Comparison of ENCODE assay signal across 12 cellular contexts in the genomic region with DNA sequence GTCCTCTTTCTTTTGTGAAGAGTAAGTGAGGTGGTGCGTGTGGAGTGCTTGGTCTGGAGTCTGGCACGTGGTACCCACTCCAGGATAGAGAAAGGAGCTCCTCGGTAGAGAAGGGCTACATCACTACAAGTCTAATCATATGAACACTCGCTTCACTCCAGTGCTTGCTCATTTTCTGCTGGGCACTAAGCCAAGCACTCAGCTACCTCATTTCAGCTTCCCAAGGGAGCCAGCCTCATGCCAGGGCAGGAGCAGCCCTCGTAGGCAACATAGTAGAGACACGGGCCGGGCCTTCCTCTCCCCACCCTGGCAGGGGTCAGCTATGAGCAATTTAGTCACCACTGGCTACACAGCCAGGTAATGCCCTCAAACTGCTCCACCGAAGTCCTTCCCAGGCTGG. TPM values are rescaled to one million over a fixed set of nuclear protein-coding genes. Genes with fewer than 3 reads are reported as not detected.
DNase-seq lines count a peak whose midpoint lies in the region; ATAC-seq and TF ChIP-seq lines count a peak whose summit lies in the region.
"Had no signal": no experiment of that assay in that cellular context is flagged by ENCODE, and none has a peak within 500 bp of the region (broad histone marks: within the 10 kb centered on the region; RNA-seq: fewer than 3 reads in every experiment).

No MANE protein-coding gene starts in this region.

- H3K9me3 ChIP-seq in tibial nerve: no peaks in the 10 kb centered on the region

- H3K9me3 Mint-ChIP-seq in Calu3 (ENCODE audit: low read depth, unreplicated experiment): no peaks in the 10 kb centered on the region

- no peak for TF ChIP-seq EP300 in tibial nerve (IDR thresholded peaks at IDR 0.05)

- DNase-seq in NCI-H2107 treated with DMSO at 0.1 percent for 48 hours (lab: John Stamatoyannopoulos, UW; ENCODE audit: unreplicated experiment): peak; percentile 6
- no peak for DNase-seq in NCI-H2107 (lab: John Stamatoyannopoulos, UW)
- peak; percentile 46 for DNase-seq in NCI-H2227 (lab: John Stamatoyannopoulos, UW; ENCODE audit: unreplicated experiment)
- DNase-seq in tibial nerve (ENCODE audit: low spot score in 2 of 2): no peak
- DNase-seq in Calu3: no peak
- DNase-seq in SIG-M5 treated with dmso at 0.1 percent for 504 hours (lab: John Stamatoyannopoulos, UW; ENCODE audit: unreplicated experiment): no peak
- DNase-seq: cerebellar nuclear complex; naive B cell; NK-92 treated with Interleukin-12 subunit alpha and Interleukin-12 subunit beta, amount 100 ng/mL, for 24 hours had no signal

- no peak for TF ChIP-seq POLR2A in tibial nerve (IDR thresholded peaks at IDR 0.05)

- H3K4me1 Mint-ChIP-seq in Calu3 (ENCODE audit: low read depth, unreplicated experiment): no peaks in the 10 kb centered on the region
- H3K4me1 Mint-ChIP-seq: naive B cell had no signal

- no peaks in the 10 kb centered on the region for H3K36me3 Mint-ChIP-seq in Calu3 (ENCODE audit: insufficient read depth, unreplicated experiment)
- H3K36me3 Mint-ChIP-seq: naive B cell had no signal

- CTCF ChIA-PET in Calu3 (lab: Charles Lee): interaction anchor here (1.0 kb wide), 1 partner anchor 13 kb away, joined by 4 read pairs; no protein-coding TSS in a partner anchor

- no peak overlapping the region for H3K27ac Mint-ChIP-seq in Calu3 (ENCODE audit: unreplicated experiment)
- H3K27ac Mint-ChIP-seq: naive B cell had no signal

- peaks cover 43% of the 10 kb centered on the region for H3K27me3 Mint-ChIP-seq in Calu3 (ENCODE audit: unreplicated experiment)

- H3K27me3 ChIP-seq in tibial nerve: no peaks in the 10 kb centered on the region

- H3K36me3 ChIP-seq in tibial nerve: no peaks in the 10 kb centered on the region

- TF ChIP-seq CTCF in tibial nerve (IDR thresholded peaks at IDR 0.05) (no peak), Calu3 (IDR thresholded peaks at IDR 0.05; ENCODE audit: unreplicated experiment) (no peak)

- ATAC-seq in esophagus mucosa (peak; percentile 41), GM21360 (IDR thresholded peaks at IDR 0.05; ENCODE audit: unreplicated experiment) (no peak)

- no peak overlapping the region for H3K4me3 Mint-ChIP-seq in Calu3 (ENCODE audit: low read depth, unreplicated experiment)
- H3K4me3 Mint-ChIP-seq: naive B cell had no signal

- peaks cover 0 to 65% (median 19%) of the 10 kb centered on the region in 4 donors for H3K4me1 ChIP-seq in tibial nerve

- no peak overlapping the region for H3K4me3 ChIP-seq in tibial nerve
- H3K4me3 ChIP-seq: skin epidermis had no signal

- no TSS peak for BruUV-seq in Calu3 (replicated peaks; lab: Mats Ljungman, UMichigan)

- H3K27ac ChIP-seq in tibial nerve: peak overlapping the region; percentile 31 to 88 (median 60)

- WGBS in tibial nerve, 2 donors: 60 to 74% methylated on average over 8 of the region's 8 CpGs

- intact Hi-C loops in Calu3 (cut with micrococcal nuclease; ENCODE audit: unreplicated experiment): no loop called here

RNA-seq across cellular contexts. Expression of gene HSPA12A, which starts 11.4 kb away (rescaled TPM):
- total RNA-seq in esophagus mucosa: 3.9 TPM
- total RNA-seq in tibial nerve: 100 to 1,000 TPM; 125 to 187 (median 147) TPM
- 2.4 and 3.2 TPM in 2 replicates for total RNA-seq in Calu3 (2022)

Comparison
In these comparisons a context has a peak if more than half of its experiments do, and no peak if none do; other contexts are left out.
1. DNase-seq: peak in NCI-H2107 treated with DMSO at 0.1 percent for 48 hours (single experiment) and NCI-H2227 (single experiment); none in NCI-H2107 (single experiment), tibial nerve (0 of 2), Calu3 (single experiment) and SIG-M5 treated with dmso at 0.1 percent for 504 hours (single experiment).
2. RNA of gene HSPA12A, which starts 11.4 kb away (total RNA-seq): 125 to 187 TPM in tibial nerve; 3.9 TPM in esophagus mucosa (single experiment) and 2.4 to 3.2 TPM in Calu3; every median in the first group is over 10 times any median in the second.